In genomic region chr2:176325732-176326131, GRCh38 we compare ENCODE assay signal across 17 cellular contexts. TPM values are rescaled to one million over a fixed set of nuclear protein-coding genes. Genes with fewer than 3 reads are reported as not detected.
DNase-seq lines count a peak whose midpoint lies in the region; TF ChIP-seq lines count a peak whose summit lies in the region.
"Had no signal": no experiment of that assay in that cellular context is flagged by ENCODE, and none has a peak within 500 bp of the region (broad histone marks: within the 10 kb centered on the region; RNA-seq: fewer than 3 reads in every experiment).

No MANE protein-coding gene starts in this region.

- H3F3A ChIP-seq in SK-N-SH (replicated peaks; ENCODE audit: insufficient read depth), result no peaks in the 10 kb centered on the region

- H3K27me3 Mint-ChIP-seq in activated CD4-positive, alpha-beta memory T cell treated with anti-CD3 and anti-CD28 coated beads, Interleukin-2, amount 10 ng/mL, durations not matched to agents 7 days and 5 days, result no peaks in the 10 kb centered on the region

- H3K4me2 ChIP-seq in mesendoderm (ENCODE audit: low read length), result no peak overlapping the region
- no peak overlapping the region for H3K4me2 ChIP-seq in SK-N-SH

- no peak for TF ChIP-seq EP300 in SK-N-SH (IDR thresholded peaks at IDR 0.05; ENCODE audit: borderline replicate concordance in 1 of 2, low read depth in 1 of 2, low read length in 1 of 2)

- H3K27me3 ChIP-seq in mesendoderm (ENCODE audit: insufficient read depth, low read length, poor library complexity) (no peaks in the 10 kb centered on the region), SK-N-SH (ENCODE audit: insufficient read depth) (no peaks in the 10 kb centered on the region)
- H3K27me3 ChIP-seq: dorsolateral prefrontal cortex, uterus had no signal

- H3K9ac ChIP-seq in mesendoderm (ENCODE audit: low read length), result no peak overlapping the region
- H3K9ac ChIP-seq in SK-N-SH, result no peak overlapping the region

- no peaks in the 10 kb centered on the region for H3K79me1 ChIP-seq in mesendoderm (ENCODE audit: low read length)

- H4K8ac ChIP-seq in mesendoderm (ENCODE audit: low read depth, low read length), result no peak overlapping the region

- CTCF ChIA-PET in SK-N-SH (lab: Yijun Ruan, JAX), result interaction anchor here (1.0 to 1.1 kb wide), 2 partner anchors 20 to 327 kb away, joined by 3 read pairs; no protein-coding TSS in a partner anchor
- CTCF ChIA-PET in activated CD4-positive, alpha-beta memory T cell treated with anti-CD3 and anti-CD28 coated beads, Interleukin-2, amount 10 ng/mL, durations not matched to agents 7 days and 5 days (lab: Charles Lee), result no interaction called here

- H4K5ac ChIP-seq in mesendoderm (ENCODE audit: low read length), result no peak overlapping the region

- H3K4me1 ChIP-seq in mesendoderm (ENCODE audit: control insufficient read depth, low read depth, low read length), result no peaks in the 10 kb centered on the region
- no peaks in the 10 kb centered on the region; a peak in 2 of 4 replicates for H3K4me1 ChIP-seq in SK-N-SH (ENCODE audit: control insufficient read depth in 1 of 2, insufficient read depth in 2 of 2, low read depth in 1 of 2, low read length in 1 of 2)
- H3K4me1 ChIP-seq: uterus had no signal

- no peak overlapping the region for H2BK5ac ChIP-seq in mesendoderm (ENCODE audit: low read length)

- H3K27ac ChIP-seq in mesendoderm (ENCODE audit: low read depth, low read length), result no peak overlapping the region
- peak overlapping the region in 1 of 2 experiments; percentile 19; a peak in 1 of 4 replicates for H3K27ac ChIP-seq in SK-N-SH (ENCODE audit: low read depth in 2 of 2, low read length in 1 of 2)
- H3K27ac ChIP-seq: dorsolateral prefrontal cortex, uterus had no signal

- WGBS in mesendoderm (ENCODE audit: extremely low coverage, insufficient coverage, low lambda C conversion rate), result no CpG with 5 or more reads among the region's 1 CpG
- WGBS in SK-N-SH (ENCODE audit: low lambda C conversion rate), result 71% methylated on average over 1 of the region's 1 CpG

- H3K79me2 ChIP-seq in mesendoderm (ENCODE audit: control insufficient read depth, insufficient read depth, low read length) (no peaks in the 10 kb centered on the region), SK-N-SH (ENCODE audit: insufficient read depth) (0 out of 2 replicates have a peak, but pooled peaks cover 16% of the 10 kb centered on the region)

- POLR2A ChIA-PET in SK-N-SH (lab: Yijun Ruan, JAX), result no interaction called here
- POLR2A ChIA-PET in activated CD4-positive, alpha-beta memory T cell treated with anti-CD3 and anti-CD28 coated beads, Interleukin-2, amount 10 ng/mL, durations not matched to agents 7 days and 5 days (lab: Charles Lee), result no interaction called here

- H3K36me3 Mint-ChIP-seq in activated CD4-positive, alpha-beta memory T cell treated with anti-CD3 and anti-CD28 coated beads, Interleukin-2, amount 10 ng/mL, durations not matched to agents 7 days and 5 days (ENCODE audit: low read depth), result no peaks in the 10 kb centered on the region

- no peak overlapping the region for H3K23ac ChIP-seq in mesendoderm (ENCODE audit: low read length)

- H3K4me3 Mint-ChIP-seq in activated CD4-positive, alpha-beta memory T cell treated with anti-CD3 and anti-CD28 coated beads, Interleukin-2, amount 10 ng/mL, durations not matched to agents 7 days and 5 days, result no peak overlapping the region
- H3K4me3 Mint-ChIP-seq: stimulated activated effector memory CD8-positive, alpha-beta T cell treated with anti-CD3 and anti-CD28 coated beads, Interleukin-12 subunit alpha, Interleukin-12 subunit beta, amount 100 ng/mL, for 72 hours; T-helper 1 cell treated with Interleukin-12 subunit alpha and Interleukin-12 subunit beta and Interleukin-4 antibody, amounts not matched to agents 30 μg/mL and 1 μg/mL, for 36 hours had no signal

- no peak for TF ChIP-seq RAD21 in SK-N-SH (IDR thresholded peaks at IDR 0.05; ENCODE audit: low read length)

- H3K9me3 ChIP-seq in SK-N-SH, result no peaks in the 10 kb centered on the region
- H3K9me3 ChIP-seq: uterus had no signal

- H3K4me3 ChIP-seq in mesendoderm (ENCODE audit: low read length) (no peak overlapping the region), SK-N-SH (ENCODE audit: low read depth in 2 of 2, low read length in 1 of 2) (no peak overlapping the region)
- H3K4me3 ChIP-seq: dorsolateral prefrontal cortex, lung, uterus had no signal

- H3K36me3 ChIP-seq in mesendoderm (ENCODE audit: control insufficient read depth, insufficient read depth, low read length) (no peaks in the 10 kb centered on the region), SK-N-SH (replicated peaks in 1 of 2; ENCODE audit: control insufficient read depth in 1 of 2, insufficient read depth in 2 of 2, low read length in 1 of 2) (peaks cover 36 to 38% of the 10 kb centered on the region in 2 experiments)
- H3K36me3 ChIP-seq: uterus had no signal

- H2BK120ac ChIP-seq in mesendoderm (ENCODE audit: low read depth, low read length), result no peak overlapping the region

- H3K9me3 Mint-ChIP-seq in activated CD4-positive, alpha-beta memory T cell treated with anti-CD3 and anti-CD28 coated beads, Interleukin-2, amount 10 ng/mL, durations not matched to agents 7 days and 5 days, result no peaks in the 10 kb centered on the region
- H3K9me3 Mint-ChIP-seq: stimulated activated effector memory CD8-positive, alpha-beta T cell treated with anti-CD3 and anti-CD28 coated beads, Interleukin-12 subunit alpha, Interleukin-12 subunit beta, amount 100 ng/mL, for 72 hours; T-helper 1 cell treated with Interleukin-12 subunit alpha and Interleukin-12 subunit beta and Interleukin-4 antibody, amounts not matched to agents 30 μg/mL and 1 μg/mL, for 36 hours had no signal

- H2AK5ac ChIP-seq in mesendoderm (ENCODE audit: low read length), result no peak overlapping the region

- H2AFZ ChIP-seq in SK-N-SH (ENCODE audit: low read depth), result no peak overlapping the region

- DNase-seq in DMS153 treated with DMSO at 0.1 percent for 48 hours (lab: John Stamatoyannopoulos, UW; ENCODE audit: unreplicated experiment) (peak; percentile 82), NCI-H146 treated with DMSO at 0.1 percent for 48 hours (lab: John Stamatoyannopoulos, UW; ENCODE audit: unreplicated experiment) (peak; percentile 88), dermis blood vessel endothelial cell (peak; percentile 27), mesendoderm (peak; percentile 93), SK-N-SH (no peak), HUDEP-2 (lab: John Stamatoyannopoulos, UW; ENCODE audit: unreplicated experiment in 76 of 76) (no peak)
- DNase-seq in activated CD4-positive, alpha-beta memory T cell treated with anti-CD3 and anti-CD28 coated beads, Interleukin-2, amount 10 ng/mL, durations not matched to agents 7 days and 5 days, result no peak
- no peak for DNase-seq in stimulated activated CD4-positive, alpha-beta T cell treated with anti-CD3 and anti-CD28 coated beads, Interleukin-1b, Interleukin-23, amount 100 ng/mL, for 48 hours
- DNase-seq: activated CD4-positive, CD25-positive, alpha-beta regulatory T cell; activated naive CD4-positive, alpha-beta T cell; dorsolateral prefrontal cortex; NCI-H524 treated with DMSO at 0.1 percent for 48 hours; nucleus accumbens; uterus had no signal

- no peaks in the 10 kb centered on the region for H3K4me1 Mint-ChIP-seq in activated CD4-positive, alpha-beta memory T cell treated with anti-CD3 and anti-CD28 coated beads, Interleukin-2, amount 10 ng/mL, durations not matched to agents 7 days and 5 days
- H3K4me1 Mint-ChIP-seq: stimulated activated effector memory CD8-positive, alpha-beta T cell treated with anti-CD3 and anti-CD28 coated beads, Interleukin-12 subunit alpha, Interleukin-12 subunit beta, amount 100 ng/mL, for 72 hours had no signal

- no peak overlapping the region for H3K4ac ChIP-seq in mesendoderm (ENCODE audit: low read depth, low read length)

- no peak overlapping the region for H2BK15ac ChIP-seq in mesendoderm (replicated peaks; ENCODE audit: low read depth)

- no peaks in the 10 kb centered on the region for H4K20me1 ChIP-seq in SK-N-SH (ENCODE audit: insufficient read depth)

- no peak overlapping the region for H3K56ac ChIP-seq in mesendoderm (ENCODE audit: low read length)

- no peak for TF ChIP-seq CTCF in SK-N-SH (IDR thresholded peaks at IDR 0.05)

- H3K18ac ChIP-seq in mesendoderm (ENCODE audit: low read length), result no peak overlapping the region

- H3K27ac Mint-ChIP-seq in activated CD4-positive, alpha-beta memory T cell treated with anti-CD3 and anti-CD28 coated beads, Interleukin-2, amount 10 ng/mL, durations not matched to agents 7 days and 5 days, result no peak overlapping the region
- H3K27ac Mint-ChIP-seq: stimulated activated effector memory CD8-positive, alpha-beta T cell treated with anti-CD3 and anti-CD28 coated beads, Interleukin-12 subunit alpha, Interleukin-12 subunit beta, amount 100 ng/mL, for 72 hours; T-helper 1 cell treated with Interleukin-12 subunit alpha and Interleukin-12 subunit beta and Interleukin-4 antibody, amounts not matched to agents 30 μg/mL and 1 μg/mL, for 36 hours had no signal

- H3K9me2 ChIP-seq in SK-N-SH, result no peaks in the 10 kb centered on the region; the same call in 1 of the 2 replicates

TF ChIP-seq in SK-N-SH, 30 proteins besides CTCF, POLR2A, EP300 and RAD21 (continues in another document):
- TF ChIP-seq RFX5 (IDR thresholded peaks at IDR 0.05; ENCODE audit: low read length), result no peak
- TF ChIP-seq SMC3 (IDR thresholded peaks at IDR 0.05; ENCODE audit: low read depth, low read length), result no peak
- no peak for TF ChIP-seq FOXJ3 (CRISPR knock-in tag; IDR thresholded peaks at IDR 0.05)
- no peak for TF ChIP-seq FOXM1 (IDR thresholded peaks at IDR 0.05; ENCODE audit: low read depth)
- no peak for TF ChIP-seq TAF1 (IDR thresholded peaks at IDR 0.05; ENCODE audit: borderline replicate concordance, low read depth, low read length)

RNA-seq across cellular contexts. Expression of gene MTX2, which starts 56.5 kb away (rescaled TPM):
- total RNA-seq in dermis blood vessel endothelial cell, result 24.4 and 26.7 TPM in 2 replicates
- polyA plus RNA-seq in mesendoderm (2013, experiment 1 of 2), result 38.3 TPM
- polyA plus RNA-seq in mesendoderm (2013, experiment 2 of 2), result 45.7 TPM
- 44.4 and 61.9 TPM in 2 replicates for polyA plus RNA-seq in SK-N-SH (2012; rRNA removed)
- 69.6 and 82.8 TPM in 2 replicates for polyA plus RNA-seq in SK-N-SH (2012; cell fraction: cytosol; rRNA removed)
- 21.1 and 45.0 TPM in 2 replicates for polyA plus RNA-seq in SK-N-SH (2012; cell fraction: nucleus; rRNA removed)
- 10 to 100 TPM; 12.2 to 15.1 TPM for total RNA-seq in activated CD4-positive, alpha-beta memory T cell treated with anti-CD3 and anti-CD28 coated beads, Interleukin-2, amount 10 ng/mL, durations not matched to agents 7 days and 5 days

Comparison
In these comparisons a context has a peak if more than half of its experiments do, and no peak if none do; other contexts are left out.
1. DNase-seq: peak in DMS153 treated with DMSO at 0.1 percent for 48 hours (single experiment), NCI-H146 treated with DMSO at 0.1 percent for 48 hours (single experiment), dermis blood vessel endothelial cell (single experiment) and mesendoderm (single experiment); none in SK-N-SH (single experiment), activated CD4-positive, alpha-beta memory T cell treated with anti-CD3 and anti-CD28 coated beads, Interleukin-2, amount 10 ng/mL, durations not matched to agents 7 days and 5 days (single experiment), HUDEP-2 (0 of 76) and stimulated activated CD4-positive, alpha-beta T cell treated with anti-CD3 and anti-CD28 coated beads, Interleukin-1b, Interleukin-23, amount 100 ng/mL, for 48 hours (single experiment).